ENCODE assay signal across 10 cellular contexts in the genomic region with DNA sequence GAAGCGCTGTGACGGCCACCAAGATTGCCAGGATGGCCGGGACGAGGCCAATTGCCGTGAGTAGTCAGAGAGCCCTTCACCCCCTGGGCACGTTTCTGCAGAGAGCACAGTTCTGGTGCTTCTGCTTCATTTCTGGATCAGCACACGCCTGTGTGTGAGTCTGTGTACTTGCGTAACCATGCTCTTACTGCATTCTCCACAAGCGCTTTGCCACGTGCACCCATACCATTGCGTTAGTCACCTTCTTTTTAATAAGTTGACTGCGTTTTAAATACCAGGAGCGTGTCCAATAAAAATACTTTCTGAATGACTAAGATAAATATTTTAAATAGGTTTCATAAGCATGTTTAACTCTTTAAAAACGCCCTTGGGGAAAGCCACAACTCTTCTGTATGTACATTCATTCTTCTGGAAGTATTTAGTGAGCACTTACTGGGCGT.
A peak's percentile ranks its signal among the peaks of the same experiment; 100 is the strongest.
DNase-seq lines count a peak whose midpoint lies in the region; ATAC-seq and TF ChIP-seq lines count a peak whose summit lies in the region.
"Had no signal": no experiment of that assay in that cellular context is flagged by ENCODE, and none has a peak within 500 bp of the region (broad histone marks: within the 10 kb centered on the region; RNA-seq: fewer than 3 reads in every experiment).

No MANE protein-coding gene starts in this region.

- ATAC-seq in HG02610 (IDR thresholded peaks at IDR 0.05; ENCODE audit: unreplicated experiment), result no peak
- ATAC-seq in HG03159 (IDR thresholded peaks at IDR 0.05; ENCODE audit: unreplicated experiment), result no peak

- H3K27ac ChIP-seq in rectal smooth muscle tissue (ENCODE audit: low read depth, low read length), result peak overlapping the region; percentile 54

- H3K4me3 ChIP-seq in fibroblast of mammary gland (ENCODE audit: control insufficient read depth, low read depth, low read length) (no peak overlapping the region), rectal smooth muscle tissue (ENCODE audit: low read length) (no peak overlapping the region)

- no peak for TF ChIP-seq CTCF in fibroblast of mammary gland (conservative IDR thresholded peaks at IDR 0.05; ENCODE audit: control insufficient read depth, insufficient read depth, low read depth, low read length)

- H3K9ac ChIP-seq in rectal smooth muscle tissue (ENCODE audit: low read length), result no peak overlapping the region

- H3K36me3 ChIP-seq in rectal smooth muscle tissue (ENCODE audit: control insufficient read depth, insufficient read depth, low read length), result peaks cover 14% of the 10 kb centered on the region

- DNase-seq in GM04503 (ENCODE audit: low read depth), result peak; percentile 97
- DNase-seq in RPMI7951 (ENCODE audit: low read depth), result peak; percentile 96
- DNase-seq in fibroblast of mammary gland (ENCODE audit: low read depth), result peak; percentile 99
- DNase-seq in NCI-H748 (lab: John Stamatoyannopoulos, UW; ENCODE audit: unreplicated experiment), result no peak
- DNase-seq in medulla oblongata (ENCODE audit: extremely low spot score), result no peak
- DNase-seq: activated CD4-positive, alpha-beta T cell treated with anti-CD3 and anti-CD28 coated beads for 4 hours; NCI-H510A had no signal

- no peaks in the 10 kb centered on the region for H3K27me3 ChIP-seq in rectal smooth muscle tissue (ENCODE audit: control insufficient read depth, insufficient read depth, low read length)

- peaks cover 10% of the 10 kb centered on the region for H3K4me1 ChIP-seq in rectal smooth muscle tissue (ENCODE audit: control insufficient read depth, insufficient read depth, low read length)

Comparison
In these comparisons a context has a peak if more than half of its experiments do, and no peak if none do; other contexts are left out.
1. DNase-seq: peak in GM04503 (single experiment), RPMI7951 (single experiment) and fibroblast of mammary gland (single experiment); none in NCI-H748 (single experiment) and medulla oblongata (single experiment).